ENCODE assay signal across 17 cellular contexts in genomic region chr20:23985790-23986225, GRCh38. TPM values are rescaled to one million over a fixed set of nuclear protein-coding genes. Genes with fewer than 3 reads are reported as not detected.
"Had no signal": no experiment of that assay in that cellular context is flagged by ENCODE, and none has a peak within 500 bp of the region (broad histone marks: within the 10 kb centered on the region; RNA-seq: fewer than 3 reads in every experiment).

No MANE protein-coding gene starts in this region.

RNA-seq across cellular contexts. Expression of gene GGTLC1, which starts 2.8 kb away (rescaled TPM):
- total RNA-seq: myocyte; naive thymus-derived CD8-positive, alpha-beta T cell; natural killer cell treated with Interleukin-12 subunit alpha and Interleukin-12 subunit beta and Interleukin-15 and Interleukin-18, amount 100 ng/mL, for 72 hours; neural crest cell; omental fat pad; ovary; progenitor cell of endocrine pancreas; psoas muscle; renal cortical epithelial cell; sciatic nerve; smooth muscle cell; stomach; subcutaneous adipose tissue; temporal lobe; thoracic aorta; tibial nerve; vagina had no signal
